ENCODE assay signal across 8 cellular contexts in the genomic region with DNA sequence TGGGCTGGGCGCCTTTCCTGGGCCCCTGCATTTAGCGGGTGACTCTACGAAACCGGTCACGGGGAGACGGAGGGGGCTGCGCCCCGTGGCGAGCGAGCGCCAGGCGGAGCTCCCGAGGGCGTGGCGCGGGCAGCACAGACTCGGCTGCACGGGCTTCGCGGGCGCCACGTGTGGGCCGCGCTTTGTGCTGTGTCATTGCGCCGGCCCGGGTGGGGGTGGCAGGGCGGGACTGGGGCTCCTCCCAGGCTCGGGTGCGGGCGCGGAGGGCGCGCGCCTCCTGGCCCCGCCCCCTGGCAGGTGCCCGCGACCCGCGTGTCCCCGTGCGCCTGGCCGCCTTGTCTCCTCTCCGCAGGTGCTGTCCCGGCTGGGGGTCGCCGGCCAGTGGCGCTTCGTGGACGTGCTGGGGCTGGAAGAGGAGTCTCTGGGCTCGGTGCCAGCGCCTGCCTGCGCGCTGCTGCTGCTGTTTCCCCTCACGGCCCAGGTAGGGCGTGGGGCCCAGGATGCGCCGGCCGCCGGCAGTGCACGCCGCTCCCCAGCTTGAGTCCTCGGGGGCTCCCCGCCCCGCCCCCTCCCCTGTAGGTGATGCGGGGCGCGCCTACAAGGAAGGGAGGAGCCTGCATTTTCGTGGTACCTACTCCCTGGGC.
DNase-seq lines count a peak whose midpoint lies in the region; ATAC-seq and TF ChIP-seq lines count a peak whose summit lies in the region.

No MANE protein-coding gene starts in this region.

- no peak overlapping the region; the same call in 1 of the 2 replicates for H3K27ac ChIP-seq in RWPE1
- peak overlapping the region; percentile 78 for H3K27ac ChIP-seq in cingulate gyrus (ENCODE audit: low read depth, low read length)

- CTCF ChIA-PET in RWPE1 (lab: Yijun Ruan, JAX), result interaction anchor here (0.6 kb wide), 1 partner anchor 940 kb away, joined by 3 read pairs; no protein-coding TSS in a partner anchor

- H3K4me3 ChIP-seq in AG09309 (ENCODE audit: control insufficient read depth, low read depth, low read length), result peak overlapping the region; percentile 53

- POLR2A ChIA-PET in RWPE1 (lab: Yijun Ruan, JAX; ENCODE audit: low non-redundant PET), result no interaction called here

- no peak for TF ChIP-seq CTCF in AG09309 (IDR thresholded peaks at IDR 0.05; ENCODE audit: control insufficient read depth, insufficient read depth, low read depth, low read length, missing control alignments)
- no peak for TF ChIP-seq CTCF in RWPE1 (conservative IDR thresholded peaks at IDR 0.05; ENCODE audit: low read depth)

- ATAC-seq in GM18858 (IDR thresholded peaks at IDR 0.05; ENCODE audit: unreplicated experiment) (peak; percentile 54), HG03469 (IDR thresholded peaks at IDR 0.05; ENCODE audit: unreplicated experiment) (peak; percentile 39), HG03097 (IDR thresholded peaks at IDR 0.05; ENCODE audit: low FRiP score, unreplicated experiment) (no peak)

- DNase-seq in AG09309 (ENCODE audit: low read depth), result no peak
- peak; percentile 46 for DNase-seq in RWPE1 (ENCODE audit: low spot score)
- peak; percentile 80 for DNase-seq in left kidney (ENCODE audit: low read depth, low spot score)
- DNase-seq in stimulated activated CD4-positive, alpha-beta T cell treated with anti-CD3 and anti-CD28 coated beads, Interleukin-2, amount 100 ng/mL, for 48 hours, result peak; percentile 5 to 11
